Comparison of ENCODE assay signal across 22 cellular contexts in genomic region chr4:83810428-83810827, GRCh38.
DNase-seq lines count a peak whose midpoint lies in the region; ATAC-seq and TF ChIP-seq lines count a peak whose summit lies in the region.
"Had no signal": no experiment of that assay in that cellular context is flagged by ENCODE, and none has a peak within 500 bp of the region (broad histone marks: within the 10 kb centered on the region; RNA-seq: fewer than 3 reads in every experiment).

No MANE protein-coding gene starts in this region.

- no peak for TF ChIP-seq CTCF in right atrium auricular region (IDR thresholded peaks at IDR 0.05)

- ATAC-seq in HG03039 (IDR thresholded peaks at IDR 0.05; ENCODE audit: unreplicated experiment): no peak
- ATAC-seq: CD8-positive, alpha-beta T cell had no signal

- no peaks in the 10 kb centered on the region for H3K9me3 ChIP-seq in right atrium auricular region
- H3K9me3 ChIP-seq: BLaER1 treated with 17β-estradiol and CSF1 and Interleukin-3, amounts not matched to agents 10 nM and 100 nM had no signal

- H3K4me3 ChIP-seq in right atrium auricular region: no peak overlapping the region
- H3K4me3 ChIP-seq: BLaER1 treated with 17β-estradiol and CSF1 and Interleukin-3, amounts not matched to agents 10 nM and 100 nM had no signal

- no peaks in the 10 kb centered on the region for H3K27me3 ChIP-seq in right atrium auricular region
- H3K27me3 ChIP-seq: BLaER1 treated with 17β-estradiol and CSF1 and Interleukin-3, amounts not matched to agents 10 nM and 100 nM had no signal

- no peaks in the 10 kb centered on the region for H3K36me3 ChIP-seq in right atrium auricular region
- H3K36me3 ChIP-seq: BLaER1 treated with 17β-estradiol and CSF1 and Interleukin-3, amounts not matched to agents 10 nM and 100 nM had no signal

- no peaks in the 10 kb centered on the region for H3K4me1 ChIP-seq in right atrium auricular region
- H3K4me1 ChIP-seq: BLaER1 treated with 17β-estradiol and CSF1 and Interleukin-3, amounts not matched to agents 10 nM and 100 nM had no signal

- DNase-seq in EL: peak; percentile 22
- peak; percentile 39 for DNase-seq in NCI-H226
- DNase-seq in astrocyte of the hippocampus (ENCODE audit: low read depth, low spot score): peak; percentile 5
- DNase-seq in kidney tubule cell (ENCODE audit: low spot score): peak; percentile 10
- DNase-seq in right atrium auricular region (ENCODE audit: low spot score): no peak
- no peak for DNase-seq in epidermal melanocyte (ENCODE audit: insufficient read length, low spot score)
- DNase-seq: 8988T; CD8-positive, alpha-beta T cell; DND-41; GF-D8; H9; NCI-H1694; NCI-H2081 treated with DMSO at 0.1 percent for 48 hours; NCI-H2171 treated with DMSO at 0.1 percent for 48 hours; NCI-H446; NCI-H526 treated with DMSO at 0.1 percent for 48 hours; OCI-M1; RPMI8226; SHP77 had no signal

- H3K27ac ChIP-seq in right atrium auricular region: no peak overlapping the region
- H3K27ac ChIP-seq: BLaER1 treated with 17β-estradiol and CSF1 and Interleukin-3, amounts not matched to agents 10 nM and 100 nM; HL-60 had no signal

Comparison
In these comparisons a context has a peak if more than half of its experiments do, and no peak if none do; other contexts are left out.
1. DNase-seq: peak in EL (single experiment), NCI-H226 (single experiment), astrocyte of the hippocampus (single experiment) and kidney tubule cell (single experiment); none in right atrium auricular region (single experiment) and epidermal melanocyte (single experiment).